In the genomic region with DNA sequence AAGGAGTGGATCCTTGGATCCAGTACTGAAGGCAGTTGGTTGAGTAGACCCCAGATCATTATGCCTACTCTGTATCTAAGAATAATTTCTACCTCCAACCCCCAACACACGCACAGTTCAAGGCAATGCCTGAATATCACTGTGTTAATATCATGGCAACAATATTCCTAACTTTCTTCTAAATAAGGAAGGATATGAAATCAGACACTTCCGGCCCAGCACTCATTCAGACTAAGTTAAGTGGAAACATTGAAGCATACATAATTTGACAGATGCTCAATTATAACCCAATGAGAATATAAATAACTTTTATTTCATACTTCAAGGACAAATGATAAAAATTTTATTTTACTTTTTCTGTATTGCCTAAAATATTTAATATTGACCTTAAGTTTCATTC, we compare ENCODE assay signal across 16 cellular contexts.
DNase-seq lines count a peak whose midpoint lies in the region; FAIRE-seq and TF ChIP-seq lines count a peak whose summit lies in the region.
"Had no signal": no experiment of that assay in that cellular context is flagged by ENCODE, and none has a peak within 500 bp of the region (broad histone marks: within the 10 kb centered on the region; RNA-seq: fewer than 3 reads in every experiment).

No MANE protein-coding gene starts in this region.

- FAIRE-seq in D721Med (lab: Jason Lieb, UNC): no peak
- FAIRE-seq: GM19239 had no signal

- DNase-seq in NCI-H2171 treated with DMSO at 0.1 percent for 48 hours (lab: John Stamatoyannopoulos, UW): peak; percentile 32
- no peak for DNase-seq in NCI-H2171 (lab: John Stamatoyannopoulos, UW)
- DNase-seq in dermis blood vessel endothelial cell: peak; percentile 62
- DNase-seq in smooth muscle cell (lab: John Stamatoyannopoulos, UW; ENCODE audit: unreplicated experiment): no peak
- DNase-seq in D721Med (ENCODE audit: insufficient read length, low spot score): no peak
- no peak for DNase-seq in NCI-H1048 (lab: John Stamatoyannopoulos, UW)
- no peak for DNase-seq in activated CD4-positive, alpha-beta T cell treated with anti-CD3 and anti-CD28 coated beads, Interleukin-2, amount 50 U/mL, for 4 hours
- DNase-seq: 8988T; ACHN; CD4-positive, CD25-positive, alpha-beta regulatory T cell; DMS53; GF-D8; HCEC 1CT had no signal

- TF ChIP-seq CTCF in smooth muscle cell (IDR thresholded peaks at IDR 0.05; ENCODE audit: borderline replicate concordance, insufficient read depth, poor library complexity, severe bottlenecking) (no peak), D721Med (IDR thresholded peaks at IDR 0.05; ENCODE audit: insufficient read depth, missing control alignments) (no peak)

- H3K27me3 ChIP-seq in smooth muscle cell (ENCODE audit: low read depth): no peaks in the 10 kb centered on the region
- H3K27me3 ChIP-seq: BLaER1 treated with 17β-estradiol and CSF1 and Interleukin-3, amounts not matched to agents 10 nM and 100 nM had no signal

- H4K20me1 ChIP-seq in smooth muscle cell (ENCODE audit: low read depth): no peaks in the 10 kb centered on the region
- H4K20me1 ChIP-seq: BLaER1 treated with 17β-estradiol and CSF1 and Interleukin-3, amounts not matched to agents 10 nM and 100 nM had no signal

- peaks cover 9% of the 10 kb centered on the region for H3K4me1 ChIP-seq in mesodermal cell (ENCODE audit: control insufficient read depth, insufficient read depth, low read length, poor library complexity, severe bottlenecking)
- H3K4me1 ChIP-seq in smooth muscle cell (ENCODE audit: low read depth): peaks cover 5% of the 10 kb centered on the region

- peak overlapping the region; percentile 93 for H2AFZ ChIP-seq in smooth muscle cell (ENCODE audit: low read depth)

- H3F3A ChIP-seq in smooth muscle cell (ENCODE audit: low read depth): peaks cover 9% of the 10 kb centered on the region

- no peak overlapping the region for H3K9ac ChIP-seq in smooth muscle cell (ENCODE audit: low read depth)
- H3K9ac ChIP-seq: BLaER1 treated with 17β-estradiol and CSF1 and Interleukin-3, amounts not matched to agents 10 nM and 100 nM had no signal

- no CpG with 5 or more reads among the region's 2 CpGs for WGBS in mesodermal cell (ENCODE audit: insufficient coverage in 2 of 2), 2 experiments
- WGBS in smooth muscle cell (ENCODE audit: low lambda C conversion rate): 96% methylated on average over 2 of the region's 2 CpGs

- H3K36me3 ChIP-seq in mesodermal cell (ENCODE audit: control insufficient read depth, insufficient read depth, low read length) (no peaks in the 10 kb centered on the region), smooth muscle cell (ENCODE audit: low read depth) (no peaks in the 10 kb centered on the region)
- H3K36me3 ChIP-seq: BLaER1 treated with 17β-estradiol and CSF1 and Interleukin-3, amounts not matched to agents 10 nM and 100 nM had no signal

- peak overlapping the region; percentile 68 for H3K27ac ChIP-seq in mesodermal cell (ENCODE audit: low read depth, low read length, severe bottlenecking)
- H3K27ac ChIP-seq in smooth muscle cell (ENCODE audit: low read depth): peak overlapping the region; percentile 73
- H3K27ac ChIP-seq: BLaER1 treated with 17β-estradiol and CSF1 and Interleukin-3, amounts not matched to agents 10 nM and 100 nM had no signal

- H3K4me3 ChIP-seq in mesodermal cell (ENCODE audit: extremely low read depth, insufficient read depth, low read length, poor library complexity, severe bottlenecking): no peak overlapping the region
- H3K4me3 ChIP-seq in smooth muscle cell: no peak overlapping the region
- H3K4me3 ChIP-seq: BLaER1 treated with 17β-estradiol and CSF1 and Interleukin-3, amounts not matched to agents 10 nM and 100 nM had no signal

- peak overlapping the region; percentile 74 for H3K4me2 ChIP-seq in smooth muscle cell
- H3K4me2 ChIP-seq: BLaER1 treated with 17β-estradiol and CSF1 and Interleukin-3, amounts not matched to agents 10 nM and 100 nM had no signal

- no peaks in the 10 kb centered on the region for H3K9me3 ChIP-seq in mesodermal cell (ENCODE audit: control insufficient read depth, low read length)
- peaks cover 5% of the 10 kb centered on the region for H3K9me3 ChIP-seq in smooth muscle cell (replicated peaks; ENCODE audit: low read depth)
- H3K9me3 ChIP-seq: BLaER1 treated with 17β-estradiol and CSF1 and Interleukin-3, amounts not matched to agents 10 nM and 100 nM had no signal

- peaks cover 9% of the 10 kb centered on the region for H3K79me2 ChIP-seq in smooth muscle cell (ENCODE audit: low read depth)

Comparison
In these comparisons a context has a peak if more than half of its experiments do, and no peak if none do; other contexts are left out.
1. DNase-seq: peak in NCI-H2171 treated with DMSO at 0.1 percent for 48 hours (single experiment) and dermis blood vessel endothelial cell (single experiment); none in NCI-H2171 (single experiment), smooth muscle cell (single experiment), D721Med (single experiment), NCI-H1048 (single experiment) and activated CD4-positive, alpha-beta T cell treated with anti-CD3 and anti-CD28 coated beads, Interleukin-2, amount 50 U/mL, for 4 hours (0 of 2).